Comparison of ENCODE assay signal across 8 cellular contexts in the genomic region with DNA sequence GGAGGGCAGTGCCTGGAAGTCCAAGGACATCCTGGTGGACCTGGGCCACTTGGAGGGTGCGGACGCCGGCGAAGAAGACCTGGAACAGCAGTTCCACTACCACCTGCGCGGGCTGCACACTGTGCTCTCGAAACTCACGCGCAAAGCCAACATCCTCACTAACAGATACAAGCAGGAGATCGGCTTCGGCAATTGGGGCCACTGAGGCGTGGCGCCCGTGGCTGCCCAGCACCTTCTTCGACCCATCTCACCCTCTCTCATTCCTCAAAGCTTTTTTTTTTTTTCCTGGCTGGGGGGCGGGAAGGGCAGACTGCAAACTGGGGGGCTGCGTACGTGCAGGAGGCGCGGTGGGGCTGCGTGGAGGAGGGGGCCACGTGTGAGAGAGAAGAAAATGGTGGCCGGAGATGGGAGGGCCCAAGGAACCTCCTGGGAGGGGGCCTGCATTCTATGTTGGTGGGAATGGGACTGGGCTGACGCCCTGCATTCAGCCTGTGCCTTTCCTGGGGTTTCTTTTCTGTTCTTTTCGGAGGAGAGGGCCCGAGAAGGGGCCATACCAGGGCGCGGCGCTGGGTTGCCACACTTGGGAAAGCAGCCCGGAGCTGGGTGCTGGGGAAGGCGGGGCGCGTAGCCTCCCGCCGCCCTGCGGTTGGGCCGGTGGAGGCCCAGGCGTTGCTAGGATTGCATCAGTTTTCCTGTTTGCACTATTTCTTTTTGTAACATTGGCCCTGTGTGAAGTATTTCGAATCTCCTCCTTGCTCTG. TPM values are rescaled to one million over a fixed set of nuclear protein-coding genes. Genes with fewer than 3 reads are reported as not detected.
DNase-seq lines count a peak whose midpoint lies in the region; ATAC-seq and TF ChIP-seq lines count a peak whose summit lies in the region.

No MANE protein-coding gene starts in this region.

- WGBS in liver, result under 1% methylated on average over 39 of the region's 39 CpGs

- no peaks in the 10 kb centered on the region for H3K9me3 ChIP-seq in liver (ENCODE audit: control insufficient read depth in 4 of 4, low read length in 3 of 4)

- no peaks in the 10 kb centered on the region for H3K27me3 ChIP-seq in liver (ENCODE audit: control insufficient read depth in 4 of 4, insufficient read depth in 4 of 4, low read length in 3 of 4)

- peak overlapping the region; percentile 66 to 85 (median 83) for H3K4me3 ChIP-seq in liver (ENCODE audit: low read depth in 1 of 3, low read length in 3 of 3)

- ATAC-seq in GM21717 (IDR thresholded peaks at IDR 0.05; ENCODE audit: unreplicated experiment), result peak; percentile 35

- TF ChIP-seq CTCF in liver (IDR thresholded peaks at IDR 0.05; ENCODE audit: low read depth, low read length, missing input control), result peak; percentile 8

- TF ChIP-seq RAD21 in liver (IDR thresholded peaks at IDR 0.05), result peak; percentile 33 to 43

- DNase-seq in AML-193 (lab: John Stamatoyannopoulos, UW) (peak; percentile 61 to 77), NCI-H2107 (lab: John Stamatoyannopoulos, UW) (peak; percentile 76), dedifferentiated amniotic fluid mesenchymal stem cell (ENCODE audit: extremely low spot score) (peak; percentile 73), HPDE6-E6E7 (ENCODE audit: extremely low spot score) (no peak)
- DNase-seq in activated CD4-positive, alpha-beta T cell treated with anti-CD3 and anti-CD28 coated beads for 48 hours, result peak; percentile 70
- DNase-seq in stimulated activated CD4-positive, alpha-beta T cell treated with anti-CD3 and anti-CD28 coated beads, Interleukin-4, amount 100 ng/mL, for 1 hour, result peak; percentile 63

- H3K9ac ChIP-seq in liver (ENCODE audit: low read depth in 1 of 2, low read length in 2 of 2), result peak overlapping the region; percentile 65 to 80

- H3K27ac ChIP-seq in liver (ENCODE audit: low read depth in 1 of 2, low read length in 2 of 2), result peak overlapping the region; percentile 86 to 90

- no peaks in the 10 kb centered on the region for H3K36me3 ChIP-seq in liver (ENCODE audit: control insufficient read depth in 4 of 4, insufficient read depth in 3 of 4, low read depth in 1 of 4, low read length in 3 of 4)

- peaks cover 0 to 14% (median 9%) of the 10 kb centered on the region in 4 donors for H3K4me1 ChIP-seq in liver (ENCODE audit: control insufficient read depth in 4 of 4, insufficient read depth in 4 of 4, low read length in 3 of 4)

TF ChIP-seq in liver, 16 proteins besides CTCF, POLR2A, EP300 and RAD21:
- TF ChIP-seq HNF4A (conservative IDR thresholded peaks at IDR 0.05), result peak in 1 of 2 donors; percentile 25
- TF ChIP-seq EGR1 (IDR thresholded peaks at IDR 0.05; ENCODE audit: low read depth in 2 of 2), result no peak
- no peak for TF ChIP-seq ZBTB33 (IDR thresholded peaks at IDR 0.05)
- TF ChIP-seq ATF3 (IDR thresholded peaks at IDR 0.05), result no peak
- no peak for TF ChIP-seq FOXA2 (IDR thresholded peaks at IDR 0.05)
- no peak for TF ChIP-seq GABPA (IDR thresholded peaks at IDR 0.05 in 1 of 2, conservative IDR thresholded peaks at IDR 0.05 in 1 of 2)
- TF ChIP-seq SP1 (IDR thresholded peaks at IDR 0.05), result peak; percentile 28
- TF ChIP-seq YY1 (IDR thresholded peaks at IDR 0.05), result no peak
- TF ChIP-seq RXRA (IDR thresholded peaks at IDR 0.05), result peak; percentile 16 to 26
- TF ChIP-seq MAX (IDR thresholded peaks at IDR 0.05), result no peak
- TF ChIP-seq, protein P1, sequence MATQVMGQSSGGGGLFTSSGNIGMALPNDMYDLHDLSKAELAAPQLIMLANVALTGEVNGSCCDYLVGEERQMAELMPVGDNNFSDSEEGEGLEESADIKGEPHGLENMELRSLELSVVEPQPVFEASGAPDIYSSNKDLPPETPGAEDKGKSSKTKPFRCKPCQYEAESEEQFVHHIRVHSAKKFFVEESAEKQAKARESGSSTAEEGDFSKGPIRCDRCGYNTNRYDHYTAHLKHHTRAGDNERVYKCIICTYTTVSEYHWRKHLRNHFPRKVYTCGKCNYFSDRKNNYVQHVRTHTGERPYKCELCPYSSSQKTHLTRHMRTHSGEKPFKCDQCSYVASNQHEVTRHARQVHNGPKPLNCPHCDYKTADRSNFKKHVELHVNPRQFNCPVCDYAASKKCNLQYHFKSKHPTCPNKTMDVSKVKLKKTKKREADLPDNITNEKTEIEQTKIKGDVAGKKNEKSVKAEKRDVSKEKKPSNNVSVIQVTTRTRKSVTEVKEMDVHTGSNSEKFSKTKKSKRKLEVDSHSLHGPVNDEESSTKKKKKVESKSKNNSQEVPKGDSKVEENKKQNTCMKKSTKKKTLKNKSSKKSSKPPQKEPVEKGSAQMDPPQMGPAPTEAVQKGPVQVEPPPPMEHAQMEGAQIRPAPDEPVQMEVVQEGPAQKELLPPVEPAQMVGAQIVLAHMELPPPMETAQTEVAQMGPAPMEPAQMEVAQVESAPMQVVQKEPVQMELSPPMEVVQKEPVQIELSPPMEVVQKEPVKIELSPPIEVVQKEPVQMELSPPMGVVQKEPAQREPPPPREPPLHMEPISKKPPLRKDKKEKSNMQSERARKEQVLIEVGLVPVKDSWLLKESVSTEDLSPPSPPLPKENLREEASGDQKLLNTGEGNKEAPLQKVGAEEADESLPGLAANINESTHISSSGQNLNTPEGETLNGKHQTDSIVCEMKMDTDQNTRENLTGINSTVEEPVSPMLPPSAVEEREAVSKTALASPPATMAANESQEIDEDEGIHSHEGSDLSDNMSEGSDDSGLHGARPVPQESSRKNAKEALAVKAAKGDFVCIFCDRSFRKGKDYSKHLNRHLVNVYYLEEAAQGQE (IDR thresholded peaks at IDR 0.05), result no peak
- TF ChIP-seq HNF4G (IDR thresholded peaks at IDR 0.05), result no peak
- TF ChIP-seq FOXA1 (IDR thresholded peaks at IDR 0.05), result no peak
- TF ChIP-seq TAF1 (conservative IDR thresholded peaks at IDR 0.05), result no peak
- no peak for TF ChIP-seq NR2F2 (IDR thresholded peaks at IDR 0.05)
TF ChIP-seq in liver: peak in this region for 3.

RNA-seq across cellular contexts. Expression of gene MID1IP1, which starts 4.2 kb away (rescaled TPM):
- total RNA-seq in liver, result 10 to 100 TPM; 33.6 to 92.0 TPM
- 10 to 100 TPM in 1 of 2 donors, 1 to 10 TPM in 1; 6.8 to 40.5 TPM for polyA plus RNA-seq in liver
